In the genomic region with DNA sequence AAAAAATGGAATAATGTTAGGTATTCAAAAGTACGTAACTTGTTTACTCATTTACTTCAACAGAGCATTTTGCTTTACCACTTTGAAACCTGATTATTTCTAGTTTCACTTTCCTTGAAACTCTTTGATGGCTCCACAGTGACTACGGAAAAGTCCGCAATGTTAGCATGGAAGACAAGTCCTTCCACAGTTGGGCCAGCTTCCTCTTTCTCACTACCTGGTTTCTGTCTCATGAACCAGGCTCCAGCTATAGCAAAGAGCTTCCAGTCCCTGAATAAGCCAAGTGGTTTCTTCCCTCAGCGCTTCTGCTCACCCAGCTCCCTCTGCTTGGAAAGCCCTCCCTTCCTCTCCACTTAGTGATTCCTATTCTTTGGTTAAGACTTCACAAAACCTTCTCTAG, we compare ENCODE assay signal across 1 cellular context.
TF ChIP-seq lines count a peak whose summit lies in the region.

No MANE protein-coding gene starts in this region.

TF ChIP-seq in WTC11, 78 proteins besides CTCF, POLR2A, EP300 and RAD21 (continued from another document):
- TF ChIP-seq, protein P1, sequence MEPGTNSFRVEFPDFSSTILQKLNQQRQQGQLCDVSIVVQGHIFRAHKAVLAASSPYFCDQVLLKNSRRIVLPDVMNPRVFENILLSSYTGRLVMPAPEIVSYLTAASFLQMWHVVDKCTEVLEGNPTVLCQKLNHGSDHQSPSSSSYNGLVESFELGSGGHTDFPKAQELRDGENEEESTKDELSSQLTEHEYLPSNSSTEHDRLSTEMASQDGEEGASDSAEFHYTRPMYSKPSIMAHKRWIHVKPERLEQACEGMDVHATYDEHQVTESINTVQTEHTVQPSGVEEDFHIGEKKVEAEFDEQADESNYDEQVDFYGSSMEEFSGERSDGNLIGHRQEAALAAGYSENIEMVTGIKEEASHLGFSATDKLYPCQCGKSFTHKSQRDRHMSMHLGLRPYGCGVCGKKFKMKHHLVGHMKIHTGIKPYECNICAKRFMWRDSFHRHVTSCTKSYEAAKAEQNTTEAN (CRISPR knock-in tag; IDR thresholded peaks at IDR 0.05), result no peak
- TF ChIP-seq, protein P2, sequence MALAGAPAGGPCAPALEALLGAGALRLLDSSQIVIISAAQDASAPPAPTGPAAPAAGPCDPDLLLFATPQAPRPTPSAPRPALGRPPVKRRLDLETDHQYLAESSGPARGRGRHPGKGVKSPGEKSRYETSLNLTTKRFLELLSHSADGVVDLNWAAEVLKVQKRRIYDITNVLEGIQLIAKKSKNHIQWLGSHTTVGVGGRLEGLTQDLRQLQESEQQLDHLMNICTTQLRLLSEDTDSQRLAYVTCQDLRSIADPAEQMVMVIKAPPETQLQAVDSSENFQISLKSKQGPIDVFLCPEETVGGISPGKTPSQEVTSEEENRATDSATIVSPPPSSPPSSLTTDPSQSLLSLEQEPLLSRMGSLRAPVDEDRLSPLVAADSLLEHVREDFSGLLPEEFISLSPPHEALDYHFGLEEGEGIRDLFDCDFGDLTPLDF (CRISPR knock-in tag; IDR thresholded peaks at IDR 0.05), result no peak
- TF ChIP-seq ATF6 (CRISPR knock-in tag; IDR thresholded peaks at IDR 0.05), result no peak
- TF ChIP-seq NR2C2 (CRISPR knock-in tag; IDR thresholded peaks at IDR 0.05), result no peak
